In the genomic region with DNA sequence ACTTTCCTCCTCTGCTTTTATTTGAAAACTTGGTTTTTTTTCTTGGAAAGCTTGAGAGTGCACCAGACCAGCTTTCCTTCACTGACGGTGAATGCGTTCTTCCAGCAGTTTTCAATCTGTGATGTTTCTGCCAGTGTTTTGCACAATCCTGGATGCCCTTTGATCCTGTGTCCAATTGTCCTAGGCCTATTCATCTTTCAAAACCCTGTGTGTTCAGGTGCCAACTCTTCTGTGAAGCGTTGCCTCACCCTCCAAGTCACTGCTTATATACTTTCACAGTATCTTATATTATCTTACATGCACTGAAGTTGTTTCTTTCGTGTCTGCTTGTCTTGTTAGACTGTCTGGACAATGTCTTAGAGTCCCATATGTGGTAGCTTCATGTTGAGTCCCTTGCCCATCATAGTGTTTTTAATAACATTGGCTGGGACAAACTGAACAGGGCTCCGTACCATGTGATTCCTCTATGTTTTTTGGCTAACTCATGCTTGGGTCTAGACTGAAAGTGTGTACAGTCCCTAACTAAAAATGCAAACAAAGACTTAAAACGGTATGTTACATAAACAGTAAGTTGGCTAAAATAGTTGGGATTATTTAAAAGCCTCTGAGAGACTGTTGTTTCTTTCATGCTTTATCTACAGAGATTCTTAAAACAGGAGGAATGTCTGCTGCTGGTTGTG, we compare ENCODE assay signal across 9 cellular contexts. TPM values are rescaled to one million over a fixed set of nuclear protein-coding genes. Genes with fewer than 3 reads are reported as not detected.
DNase-seq lines count a peak whose midpoint lies in the region; ATAC-seq, FAIRE-seq and TF ChIP-seq lines count a peak whose summit lies in the region.
"Had no signal": no experiment of that assay in that cellular context is flagged by ENCODE, and none has a peak within 500 bp of the region (broad histone marks: within the 10 kb centered on the region; RNA-seq: fewer than 3 reads in every experiment).

No MANE protein-coding gene starts in this region.

- H3K4me2 ChIP-seq in H1 (ENCODE audit: insufficient read depth in 1 of 2, low read depth in 2 of 2, low read length in 2 of 2): peak overlapping the region; percentile 92 to 95

- no peak overlapping the region for H4K8ac ChIP-seq in H1 (ENCODE audit: extremely low read depth, insufficient read depth, low read length)

- no peak overlapping the region for H3K27ac ChIP-seq in H1 (ENCODE audit: low read depth, low read length)
- H3K27ac ChIP-seq in uterus: peak overlapping the region; percentile 96 to 97

- H3K36me3 ChIP-seq in H1 (ENCODE audit: control insufficient read depth in 2 of 4, insufficient read depth in 4 of 4, low read length in 3 of 4) (no peaks in the 10 kb centered on the region), uterus (no peaks in the 10 kb centered on the region)

- H4K5ac ChIP-seq in H1 (ENCODE audit: insufficient read length, low read depth, low read length): no peak overlapping the region

- TF ChIP-seq EP300 in H1 (IDR thresholded peaks at IDR 0.05; ENCODE audit: borderline replicate concordance in 1 of 2, low read depth in 2 of 2, low read length in 2 of 2): no peak

- TF ChIP-seq CTCF in H1 (IDR thresholded peaks at IDR 0.05; ENCODE audit: control extremely low read depth in 1 of 3, insufficient read depth in 1 of 3, low read depth in 1 of 3, low read length in 3 of 3) (no peak), uterus (IDR thresholded peaks at IDR 0.05) (no peak)

- H2AFZ ChIP-seq in H1 (ENCODE audit: low read length): no peak overlapping the region

- H2BK15ac ChIP-seq in H1 (ENCODE audit: low read length): no peak overlapping the region

- H2BK20ac ChIP-seq in H1 (ENCODE audit: low read length): no peak overlapping the region

- no peak for TF ChIP-seq RAD21 in H1 (IDR thresholded peaks at IDR 0.05 in 1 of 2, conservative IDR thresholded peaks at IDR 0.05 in 1 of 2; ENCODE audit: low read depth in 2 of 2, low read length in 2 of 2)

- H3K4me3 ChIP-seq in H1 (ENCODE audit: extremely low read depth in 1 of 4, insufficient read depth in 2 of 4, low read depth in 3 of 4, low read length in 4 of 4): peak overlapping the region in 2 of 4 experiments; percentile 89 to 92; a peak in 3 of 8 replicates
- peak overlapping the region; percentile 47 for H3K4me3 ChIP-seq in mononuclear cell (ENCODE audit: low read length)
- H3K4me3 ChIP-seq in uterus: peak overlapping the region; percentile 72 to 75

- H3K14ac ChIP-seq in H1 (ENCODE audit: insufficient read length): no peak overlapping the region

- H2BK120ac ChIP-seq in H1 (replicated peaks; ENCODE audit: low read depth, low read length): no peak overlapping the region

- H3K4ac ChIP-seq in H1 (replicated peaks; ENCODE audit: insufficient read length, low read depth, low read length): no peak overlapping the region

- H3K27me3 ChIP-seq in H1 (replicated peaks in 1 of 4; ENCODE audit: control insufficient read depth in 3 of 4, extremely low read depth in 1 of 4, insufficient read depth in 3 of 4, low read length in 3 of 4): peaks cover 0 to 5% (median 2%) of the 10 kb centered on the region in 4 experiments; a peak in 2 of 7 replicates
- H3K27me3 ChIP-seq in mononuclear cell (ENCODE audit: insufficient read depth, low read length): peaks cover 3% of the 10 kb centered on the region
- H3K27me3 ChIP-seq in uterus: no peaks in the 10 kb centered on the region

- no peaks in the 10 kb centered on the region for H4K20me1 ChIP-seq in H1 (replicated peaks in 1 of 2; ENCODE audit: control insufficient read depth in 1 of 2, insufficient read depth in 2 of 2, low read length in 2 of 2)

- peaks cover 0 to 15% of the 10 kb centered on the region in 2 experiments; a peak in 2 of 4 replicates for H3K79me2 ChIP-seq in H1 (ENCODE audit: control insufficient read depth in 1 of 2, insufficient read depth in 2 of 2, low read length in 2 of 2)

- H4K91ac ChIP-seq in H1 (replicated peaks; ENCODE audit: insufficient read length, low read length): no peak overlapping the region

- H2BK12ac ChIP-seq in H1 (ENCODE audit: low read depth, low read length): 0 out of 2 replicates have a peak overlapping the region, but pooled peaks have one; percentile 28

- H3K4me1 ChIP-seq in H1 (replicated peaks in 1 of 4; ENCODE audit: control insufficient read depth in 3 of 4, insufficient read depth in 4 of 4, low read length in 3 of 4) (peaks cover 0 to 2% (median 0%) of the 10 kb centered on the region in 4 experiments; a peak in 2 of 7 replicates), mononuclear cell (ENCODE audit: insufficient read depth, low read length) (peaks cover 32% of the 10 kb centered on the region), uterus (no peaks in the 10 kb centered on the region)

- FAIRE-seq in H1 (lab: Jason Lieb, UNC): no peak

- no peak overlapping the region for H2AK5ac ChIP-seq in H1 (ENCODE audit: low read depth, low read length)

- H3K23me2 ChIP-seq in H1 (ENCODE audit: low read depth, low read length): peaks cover 2% of the 10 kb centered on the region

- H3K23ac ChIP-seq in H1 (ENCODE audit: insufficient read length): no peak overlapping the region

- no peak overlapping the region for H3K56ac ChIP-seq in H1 (replicated peaks; ENCODE audit: insufficient read length, low read depth, low read length)

- H3K9me3 ChIP-seq in H1 (ENCODE audit: insufficient read depth in 2 of 2, low read depth in 1 of 2, low read length in 1 of 2): no peaks in the 10 kb centered on the region
- H3K9me3 ChIP-seq in mononuclear cell (ENCODE audit: low read depth, low read length): no peaks in the 10 kb centered on the region
- no peaks in the 10 kb centered on the region for H3K9me3 ChIP-seq in uterus

- CTCF ChIA-PET in H1 (lab: Charles Lee; ENCODE audit: partially characterized antibody): interaction anchor here (1.2 to 3.6 kb wide), 6 partner anchors 9 to 149 kb away, joined by 3 to 18 read pairs (median 5); no protein-coding TSS in a partner anchor

- no peak overlapping the region; a peak in 1 of 7 replicates for H3K9ac ChIP-seq in H1 (replicated peaks in 1 of 4; ENCODE audit: extremely low read depth in 1 of 4, low read depth in 3 of 4, low read length in 3 of 4)

- ATAC-seq in Right ventricle myocardium superior (ENCODE audit: poor library complexity) (peak; percentile 18), Right ventricle myocardium inferior (no peak), HG03565 (IDR thresholded peaks at IDR 0.05; ENCODE audit: unreplicated experiment) (no peak)

- no peaks in the 10 kb centered on the region for H3K79me1 ChIP-seq in H1 (ENCODE audit: low read depth, low read length)

- 76% methylated on average over 6 of the region's 6 CpGs; no CpG with 5 or more reads in 1 of the 2 experiments for WGBS in H1 (ENCODE audit: extremely low coverage in 1 of 2, insufficient coverage in 1 of 2, insufficient read length in 1 of 2, insufficient replicate concordance in 2 of 2, low coverage in 1 of 2, low lambda C conversion rate in 2 of 2, missing lambda C conversion rate in 1 of 2), 2 experiments

- DNase-seq in Right ventricle myocardium superior (no peak), Right ventricle myocardium inferior (ENCODE audit: missing footprints) (no peak), H1 (ENCODE audit: low read depth in 1 of 2, low spot score in 2 of 2) (no peak), uterus (peak; percentile 68 to 78), NCI-H2171 (lab: John Stamatoyannopoulos, UW) (no peak), NCI-H2227 (lab: John Stamatoyannopoulos, UW; ENCODE audit: unreplicated experiment) (no peak)
- DNase-seq: DMS 273 treated with DMSO at 0.1 percent for 48 hours had no signal

- POLR2A ChIA-PET in H1 (lab: Charles Lee; ENCODE audit: partially characterized antibody): interaction anchor here (1.7 kb wide), 1 partner anchor 9 kb away, joined by 9 read pairs; no protein-coding TSS in a partner anchor

- TF ChIP-seq POLR2A in H1 (IDR thresholded peaks at IDR 0.05; ENCODE audit: control extremely low read depth in 1 of 2, low read depth in 2 of 2, low read length in 2 of 2): no peak
- peak in 1 of 2 donors; percentile 16 for TF ChIP-seq POLR2A in uterus (IDR thresholded peaks at IDR 0.05)

- intact Hi-C loops in Right ventricle myocardium superior (cut with DNase I): no loop called here
- intact Hi-C loops in Right ventricle myocardium inferior (cut with DNase I): no loop called here
- intact Hi-C loops in uterus (cut with DNase I; ENCODE audit: low total_unique reads): no loop called here

- H3K18ac ChIP-seq in H1 (ENCODE audit: extremely low read depth, low read length): no peak overlapping the region

- H2BK5ac ChIP-seq in H1 (ENCODE audit: low read depth, low read length): no peak overlapping the region

TF ChIP-seq in H1, 55 proteins besides CTCF, POLR2A, EP300 and RAD21 (continues in another document):
- TF ChIP-seq POU5F1 (IDR thresholded peaks at IDR 0.05; ENCODE audit: low read depth, low read length) (no peak), GTF2F1 (IDR thresholded peaks at IDR 0.05; ENCODE audit: borderline replicate concordance, low read depth, low read length) (no peak), TEAD4 (IDR thresholded peaks at IDR 0.05; ENCODE audit: low read depth, low read length) (no peak), MAFK (IDR thresholded peaks at IDR 0.05; ENCODE audit: low read depth, low read length) (no peak), TBP (IDR thresholded peaks at IDR 0.05; ENCODE audit: low read depth, low read length) (no peak), SIRT6 (IDR thresholded peaks at IDR 0.05; ENCODE audit: low read length) (no peak), SIN3A (conservative IDR thresholded peaks at IDR 0.05 in 1 of 2, IDR thresholded peaks at IDR 0.05 in 1 of 2; ENCODE audit: low read depth in 1 of 2, low read length in 2 of 2) (no peak), FOSL1 (IDR thresholded peaks at IDR 0.05; ENCODE audit: insufficient read depth, low read depth, low read length) (no peak), SUZ12 (IDR thresholded peaks at IDR 0.05; ENCODE audit: low read length) (no peak), JUN (IDR thresholded peaks at IDR 0.05; ENCODE audit: low read depth, low read length) (no peak), RXRA (IDR thresholded peaks at IDR 0.05; ENCODE audit: insufficient read depth, low read depth, low read length) (no peak), ZNF274 (IDR thresholded peaks at IDR 0.05; ENCODE audit: borderline replicate concordance, extremely low read depth, low read length) (no peak), SP2 (IDR thresholded peaks at IDR 0.05; ENCODE audit: low read length) (no peak)

RNA-seq across cellular contexts. Expression of gene RNF217, which starts 2.0 kb away (rescaled TPM):
- total RNA-seq in Right ventricle myocardium superior (9.0 TPM), Right ventricle myocardium inferior (8.0 TPM), mononuclear cell (2.0 TPM), uterus (10 to 100 TPM; 22.9 to 42.0 (median 29.0) TPM)
- total RNA-seq in H1 (2021; fragmentation: NEBNext Ultra II Directional; extraction: Animal tissue kit (Norgen Biotek cat#: 25700)): 8.9 and 12.0 TPM in 2 replicates
- 1.7 and 2.0 TPM in 2 replicates for polyA plus RNA-seq in H1 (2011; rRNA removed)
- polyA plus RNA-seq in H1 (2011; cell fraction: cytosol; rRNA removed): 1.8 TPM
- polyA plus RNA-seq in H1 (2011; cell fraction: nucleus; rRNA removed): 4.3 TPM
- 1.7 to 4.6 TPM (median 2.8 TPM) in 4 replicates for polyA plus RNA-seq in H1 (2012, experiment 1 of 2)
- 0.46 TPM for polyA plus RNA-seq in H1 (2012, experiment 2 of 2)
- polyA plus RNA-seq in H1 (2013, experiment 1 of 2): 3.6 TPM
- polyA plus RNA-seq in H1 (2013, experiment 2 of 2): 3.6 TPM
- 16.0 and 18.2 TPM in 2 replicates for polyA minus RNA-seq in H1 (2011; rRNA and poly(A)+ RNA removed)
- polyA minus RNA-seq in H1 (2011; cell fraction: cytosol; rRNA and poly(A)+ RNA removed): 9.1 TPM
- polyA minus RNA-seq in H1 (2011; cell fraction: nucleus; rRNA and poly(A)+ RNA removed): 20.9 TPM

Comparison
In these comparisons a context has a peak if more than half of its experiments do, and no peak if none do; other contexts are left out.
1. DNase-seq: peak in uterus (2 of 2); none in Right ventricle myocardium superior (single experiment), Right ventricle myocardium inferior (single experiment), H1 (0 of 2), NCI-H2171 (single experiment) and NCI-H2227 (single experiment).